Comparison of ENCODE assay signal across 20 cellular contexts in the genomic region with DNA sequence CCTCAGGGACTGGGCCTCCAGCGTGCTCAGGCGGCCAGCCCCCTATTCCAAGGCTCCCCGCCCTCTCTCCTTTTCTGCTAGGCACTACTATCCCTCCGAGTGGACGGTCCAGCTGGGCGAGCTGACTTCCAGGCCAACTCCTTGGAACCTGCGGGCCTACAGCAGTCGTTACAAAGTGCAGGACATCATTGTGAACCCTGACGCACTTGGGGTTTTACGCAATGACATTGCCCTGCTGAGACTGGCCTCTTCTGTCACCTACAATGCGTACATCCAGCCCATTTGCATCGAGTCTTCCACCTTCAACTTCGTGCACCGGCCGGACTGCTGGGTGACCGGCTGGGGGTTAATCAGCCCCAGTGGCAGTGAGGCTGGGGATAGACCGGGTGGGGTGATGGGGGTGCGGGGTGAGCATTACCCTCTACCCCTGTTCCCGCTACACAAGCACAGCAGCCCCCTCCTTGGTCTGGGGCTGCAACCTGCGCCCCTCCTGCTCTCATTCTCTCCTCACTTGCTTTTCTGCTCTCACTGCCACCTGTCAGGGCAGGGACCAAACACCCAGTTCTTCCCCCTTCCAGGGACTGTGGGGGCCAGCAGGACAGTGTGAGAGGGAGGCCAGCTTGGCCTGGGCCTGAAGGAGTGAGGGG. TPM values are rescaled to one million over a fixed set of nuclear protein-coding genes. Genes with fewer than 3 reads are reported as not detected.
DNase-seq lines count a peak whose midpoint lies in the region; ATAC-seq and TF ChIP-seq lines count a peak whose summit lies in the region.
"Had no signal": no experiment of that assay in that cellular context is flagged by ENCODE, and none has a peak within 500 bp of the region (broad histone marks: within the 10 kb centered on the region; RNA-seq: fewer than 3 reads in every experiment).

No MANE protein-coding gene starts in this region.

- peaks cover 21% of the 10 kb centered on the region for H3K27me3 Mint-ChIP-seq in osteocyte (ENCODE audit: unreplicated experiment)

- H3K27me3 ChIP-seq in SK-N-SH (ENCODE audit: insufficient read depth) (no peaks in the 10 kb centered on the region), mucosa of stomach (ENCODE audit: control insufficient read depth, insufficient read depth, low read length) (no peaks in the 10 kb centered on the region)

- no peak for TF ChIP-seq CTCF in SK-N-SH (IDR thresholded peaks at IDR 0.05)
- no peak for TF ChIP-seq CTCF in osteocyte (IDR thresholded peaks at IDR 0.05)

- DNase-seq in SK-N-SH (peak; percentile 75), NCI-H446 treated with DMSO at 0.1 percent for 48 hours (lab: John Stamatoyannopoulos, UW) (no peak), osteocyte (ENCODE audit: extremely low spot score, unreplicated experiment) (no peak), C1 segment of cervical spinal cord (lab: John Stamatoyannopoulos, UW) (no peak)
- DNase-seq: 8988T; amniotic stem cell; NCI-H510A; stimulated activated CD4-positive, alpha-beta T cell treated with anti-CD3 and anti-CD28 coated beads, Interleukin-4, amount 100 ng/mL, for 1 hour; T-helper 1 cell had no signal

- ATAC-seq in SK-N-SH treated with all-trans-retinoic acid at 6 μM for 48 hours, result no peak
- ATAC-seq: K562, Right ventricle myocardium inferior had no signal

- H3K9ac ChIP-seq in SK-N-SH (no peak overlapping the region), mucosa of stomach (ENCODE audit: low read length) (peak overlapping the region; percentile 42)

- H3K4me2 ChIP-seq in SK-N-SH, result no peak overlapping the region

- no peak overlapping the region for H3K4me3 Mint-ChIP-seq in osteocyte (ENCODE audit: unreplicated experiment)
- H3K4me3 Mint-ChIP-seq: naive thymus-derived CD4-positive, alpha-beta T cell had no signal

- H4K20me1 ChIP-seq in SK-N-SH (ENCODE audit: insufficient read depth), result no peaks in the 10 kb centered on the region

- H2AFZ ChIP-seq in SK-N-SH (ENCODE audit: low read depth), result no peak overlapping the region

- no peaks in the 10 kb centered on the region for H3K9me2 ChIP-seq in SK-N-SH

- no peaks in the 10 kb centered on the region for H3K4me1 Mint-ChIP-seq in osteocyte (ENCODE audit: unreplicated experiment)

- H3K9me3 ChIP-seq in SK-N-SH (no peaks in the 10 kb centered on the region), mucosa of stomach (ENCODE audit: control insufficient read depth, low read length) (no peaks in the 10 kb centered on the region)

- CTCF ChIA-PET in SK-N-SH (lab: Yijun Ruan, JAX), result interaction anchor here (1.5 kb wide), 2 partner anchors 9 to 24 kb away, joined by 5 read pairs; no protein-coding TSS in a partner anchor

- no peak for TF ChIP-seq RAD21 in SK-N-SH (IDR thresholded peaks at IDR 0.05; ENCODE audit: low read length)

- H3K27ac Mint-ChIP-seq in osteocyte (ENCODE audit: unreplicated experiment), result no peak overlapping the region
- H3K27ac Mint-ChIP-seq: naive thymus-derived CD4-positive, alpha-beta T cell had no signal

- no peaks in the 10 kb centered on the region for H3K36me3 ChIP-seq in SK-N-SH (replicated peaks in 1 of 2; ENCODE audit: control insufficient read depth in 1 of 2, insufficient read depth in 2 of 2, low read length in 1 of 2)
- H3K36me3 ChIP-seq in mucosa of stomach (ENCODE audit: control insufficient read depth, insufficient read depth, low read length), result no peaks in the 10 kb centered on the region
- H3K36me3 ChIP-seq: esophagus muscularis mucosa had no signal

- no peaks in the 10 kb centered on the region for H3F3A ChIP-seq in SK-N-SH (replicated peaks; ENCODE audit: insufficient read depth)

- H3K79me2 ChIP-seq in SK-N-SH (ENCODE audit: insufficient read depth), result no peaks in the 10 kb centered on the region

- peaks cover 11% of the 10 kb centered on the region for H3K9me3 Mint-ChIP-seq in osteocyte (ENCODE audit: unreplicated experiment)

- 67% methylated on average over 9 of the region's 20 CpGs for WGBS in SK-N-SH (ENCODE audit: low lambda C conversion rate)

- H3K36me3 Mint-ChIP-seq in osteocyte (ENCODE audit: unreplicated experiment), result peaks cover 1% of the 10 kb centered on the region

- H3K4me1 ChIP-seq in SK-N-SH (ENCODE audit: control insufficient read depth in 1 of 2, insufficient read depth in 2 of 2, low read depth in 1 of 2, low read length in 1 of 2) (peaks cover 0 to 7% of the 10 kb centered on the region in 2 experiments; a peak in 1 of 4 replicates), mucosa of stomach (ENCODE audit: control insufficient read depth, insufficient read depth, low read length) (peaks cover 34% of the 10 kb centered on the region)
- H3K4me1 ChIP-seq: esophagus muscularis mucosa had no signal

- POLR2A ChIA-PET in SK-N-SH (lab: Yijun Ruan, JAX), result interaction anchor here (1.5 kb wide), 1 partner anchor 21 kb away, joined by 5 read pairs; a partner anchor contains a TSS

- TF ChIP-seq EP300 in SK-N-SH (IDR thresholded peaks at IDR 0.05; ENCODE audit: borderline replicate concordance in 1 of 2, low read depth in 1 of 2, low read length in 1 of 2), result no peak

- H3K4me3 ChIP-seq in SK-N-SH (ENCODE audit: low read depth in 2 of 2, low read length in 1 of 2) (no peak overlapping the region), mucosa of stomach (ENCODE audit: low read length) (no peak overlapping the region)
- H3K4me3 ChIP-seq: esophagus muscularis mucosa, K562, skin epidermis had no signal

- H3K27ac ChIP-seq in SK-N-SH (ENCODE audit: low read depth in 2 of 2, low read length in 1 of 2), result peak overlapping the region in 1 of 2 experiments; percentile 79; a peak in 2 of 4 replicates
- H3K27ac ChIP-seq: C4-2B, esophagus muscularis mucosa, skin epidermis had no signal

TF ChIP-seq in SK-N-SH, 30 proteins besides CTCF, POLR2A, EP300 and RAD21 (continues in another document):
- no peak for TF ChIP-seq GABPA (IDR thresholded peaks at IDR 0.05; ENCODE audit: low read depth)

TF ChIP-seq in SK-N-SH treated with all-trans-retinoic acid at 6 μM for 48 hours, 23 proteins besides CTCF, POLR2A, EP300 and RAD21:
- no peak for TF ChIP-seq GLIS3 (CRISPR knock-in tag; IDR thresholded peaks at IDR 0.05)

RNA-seq across cellular contexts. Expression of a gene that starts 1.1 kb away (rescaled TPM):
- not detected in 2 replicates for polyA plus RNA-seq in SK-N-SH (2012; rRNA removed)
- not detected in 2 replicates for polyA plus RNA-seq in SK-N-SH (2012; cell fraction: cytosol; rRNA removed)
- polyA plus RNA-seq in SK-N-SH (2012; cell fraction: nucleus; rRNA removed), result not detected in 2 replicates
- total RNA-seq in osteocyte, result not detected in 2 replicates
- total RNA-seq: cardiac septum; esophagus muscularis mucosa; glomerular endothelial cell; K562; liver; naive thymus-derived CD4-positive, alpha-beta T cell; Right ventricle myocardium inferior had no signal
- polyA plus RNA-seq: K562; liver; naive thymus-derived CD4-positive, alpha-beta T cell had no signal

RNA-seq across cellular contexts. Expression of a gene that starts 12.0 kb away (rescaled TPM):
- not detected in 2 replicates for polyA plus RNA-seq in SK-N-SH (2012; rRNA removed)
- polyA plus RNA-seq in SK-N-SH (2012; cell fraction: cytosol; rRNA removed), result not detected in 2 replicates
- not detected in 2 replicates for polyA plus RNA-seq in SK-N-SH (2012; cell fraction: nucleus; rRNA removed)
- not detected in 2 replicates for total RNA-seq in osteocyte
- total RNA-seq: cardiac septum, esophagus muscularis mucosa, glomerular endothelial cell, K562, liver, Right ventricle myocardium inferior had no signal
- polyA plus RNA-seq: K562; liver; naive thymus-derived CD4-positive, alpha-beta T cell had no signal

RNA-seq across cellular contexts. Expression of a gene that starts 17.7 kb away (rescaled TPM):
- polyA plus RNA-seq in SK-N-SH (2012; rRNA removed), result not detected in 2 replicates
- polyA plus RNA-seq in SK-N-SH (2012; cell fraction: cytosol; rRNA removed), result not detected in 2 replicates
- not detected in 2 replicates for polyA plus RNA-seq in SK-N-SH (2012; cell fraction: nucleus; rRNA removed)
- not detected in 2 replicates for total RNA-seq in osteocyte
- total RNA-seq: cardiac septum, esophagus muscularis mucosa, glomerular endothelial cell, Right ventricle myocardium inferior had no signal

RNA-seq across cellular contexts. Expression of a gene that starts 22.2 kb away (rescaled TPM):
- polyA plus RNA-seq in SK-N-SH (2012; rRNA removed), result 327 and 329 TPM in 2 replicates
- 163 and 229 TPM in 2 replicates for polyA plus RNA-seq in SK-N-SH (2012; cell fraction: cytosol; rRNA removed)
- polyA plus RNA-seq in SK-N-SH (2012; cell fraction: nucleus; rRNA removed), result 96.2 and 161 TPM in 2 replicates
- total RNA-seq in osteocyte, result 264 and 287 TPM in 2 replicates

RNA-seq across cellular contexts. Expression of a gene that starts 30.8 kb away (rescaled TPM):
- polyA plus RNA-seq in SK-N-SH (2012; rRNA removed), result 0.26 and 0.47 TPM in 2 replicates
- polyA plus RNA-seq in SK-N-SH (2012; cell fraction: cytosol; rRNA removed), result 0.24 and 0.46 TPM in 2 replicates
- polyA plus RNA-seq in SK-N-SH (2012; cell fraction: nucleus; rRNA removed), result 0.29 and 0.49 TPM in 2 replicates
- not detected in 2 replicates for total RNA-seq in osteocyte
- total RNA-seq: cardiac septum, esophagus muscularis mucosa had no signal
- polyA plus RNA-seq: naive thymus-derived CD4-positive, alpha-beta T cell had no signal
